Comparison of ENCODE assay signal across 17 cellular contexts in the genomic region with DNA sequence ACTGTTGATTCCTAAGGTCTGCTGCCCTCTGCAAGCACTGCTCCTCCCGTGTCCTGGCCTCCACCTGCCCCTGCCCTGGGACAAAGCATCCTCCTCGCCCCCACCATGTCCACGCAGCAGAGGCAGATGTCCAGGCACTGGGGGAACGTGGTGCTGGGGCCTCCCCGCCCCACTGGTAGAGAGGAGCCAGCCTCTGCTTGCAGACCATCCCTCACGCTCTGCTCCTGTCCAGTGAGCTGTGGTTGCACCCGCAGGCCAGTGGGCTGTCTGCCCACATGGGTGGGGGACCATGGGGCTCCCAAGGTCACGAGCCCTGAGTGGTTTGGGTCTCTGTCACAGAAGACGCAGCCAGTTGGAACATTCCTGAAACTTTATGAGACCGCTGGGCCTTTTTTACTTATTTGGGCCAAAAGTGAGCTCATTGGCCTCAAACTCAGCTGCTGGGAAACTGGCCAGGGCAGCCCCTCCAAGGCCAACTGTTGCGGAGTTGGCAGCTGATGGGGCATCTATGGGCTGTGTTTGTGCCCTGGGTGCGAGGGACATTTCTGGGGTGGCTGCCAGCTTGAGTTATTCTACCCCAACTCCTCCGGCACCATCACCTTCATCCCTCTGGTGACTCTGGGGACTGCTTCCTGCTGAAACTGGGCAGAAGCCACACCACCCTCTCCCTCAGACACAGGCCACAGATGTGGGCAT.
A peak's percentile ranks its signal among the peaks of the same experiment; 100 is the strongest.
DNase-seq lines count a peak whose midpoint lies in the region; ATAC-seq and TF ChIP-seq lines count a peak whose summit lies in the region.
"Had no signal": no experiment of that assay in that cellular context is flagged by ENCODE, and none has a peak within 500 bp of the region (broad histone marks: within the 10 kb centered on the region; RNA-seq: fewer than 3 reads in every experiment).

No MANE protein-coding gene starts in this region.

- POLR2A ChIA-PET in naive thymus-derived CD8-positive, alpha-beta T cell (lab: Charles Lee), result no interaction called here

- TF ChIP-seq CTCF in fibroblast of the aortic adventitia (IDR thresholded peaks at IDR 0.05; ENCODE audit: insufficient read depth, low read length), result no peak
- TF ChIP-seq CTCF in testis (IDR thresholded peaks at IDR 0.05), result no peak

- H2BK5ac ChIP-seq in neuronal stem cell (ENCODE audit: low read length), result no peak overlapping the region

- no peak overlapping the region for H4K8ac ChIP-seq in neuronal stem cell (ENCODE audit: low read depth, low read length)

- H3K36me3 Mint-ChIP-seq in naive thymus-derived CD8-positive, alpha-beta T cell, result peaks cover 0 to 13% (median 5%) of the 10 kb centered on the region in 3 donors

- peak overlapping the region; percentile 53 for H3K4ac ChIP-seq in neuronal stem cell (ENCODE audit: low read length)

- H3K4me3 Mint-ChIP-seq in naive thymus-derived CD8-positive, alpha-beta T cell, result no peak overlapping the region
- H3K4me3 Mint-ChIP-seq: HFFc6 had no signal

- no peaks in the 10 kb centered on the region for H3K4me1 ChIP-seq in neuronal stem cell (ENCODE audit: control insufficient read depth in 2 of 2, insufficient read depth in 1 of 2, low read depth in 1 of 2, low read length in 2 of 2)
- peaks cover 6% of the 10 kb centered on the region for H3K4me1 ChIP-seq in testis
- H3K4me1 ChIP-seq: Caco-2 had no signal

- H3K27me3 ChIP-seq in neuronal stem cell (ENCODE audit: control insufficient read depth in 3 of 3, insufficient read depth in 3 of 3, low read depth in 1 of 3, low read length in 3 of 3), result no peaks in the 10 kb centered on the region
- no peaks in the 10 kb centered on the region for H3K27me3 ChIP-seq in testis

- DNase-seq in fibroblast of the aortic adventitia (ENCODE audit: low read depth) (peak; percentile 21), neuronal stem cell (ENCODE audit: low spot score) (no peak), testis (peak; percentile 41)
- no peak for DNase-seq in naive thymus-derived CD8-positive, alpha-beta T cell
- DNase-seq: Caco-2, GOT3, HFFc6, Karpas-422, NCI-H1930, NCI-H2171, NCI-H446 treated with DMSO at 0.1 percent for 48 hours, NCI-H748 treated with DMSO at 0.1 percent for 48 hours had no signal

- H3K23ac ChIP-seq in neuronal stem cell (ENCODE audit: low read depth, low read length, poor library complexity), result peak overlapping the region; percentile 96

- H3K36me3 ChIP-seq in neuronal stem cell (replicated peaks in 1 of 2; ENCODE audit: control insufficient read depth in 2 of 2, insufficient read depth in 2 of 2, low read length in 2 of 2) (peaks cover 3 to 5% of the 10 kb centered on the region in 2 donors), testis (ENCODE audit: low read depth, missing control alignments) (no peaks in the 10 kb centered on the region)

- H3K27me3 Mint-ChIP-seq in naive thymus-derived CD8-positive, alpha-beta T cell, result no peaks in the 10 kb centered on the region

- H4K91ac ChIP-seq in neuronal stem cell (ENCODE audit: low read depth, low read length, poor library complexity), result no peak overlapping the region

- H3K4me2 ChIP-seq in neuronal stem cell (ENCODE audit: insufficient read depth, low read length, poor library complexity, severe bottlenecking), result no peak overlapping the region

- no peak overlapping the region for H2AFZ ChIP-seq in neuronal stem cell (ENCODE audit: low read length)

- H3K14ac ChIP-seq in neuronal stem cell (ENCODE audit: low read length), result peak overlapping the region; percentile 94

- no peaks in the 10 kb centered on the region for H3K79me1 ChIP-seq in neuronal stem cell (ENCODE audit: low read depth, low read length)

- H3K4me1 Mint-ChIP-seq in naive thymus-derived CD8-positive, alpha-beta T cell, result no peaks in the 10 kb centered on the region

- H2BK12ac ChIP-seq in neuronal stem cell (ENCODE audit: low read length), result peak overlapping the region; percentile 58

- ATAC-seq in GM18519 (IDR thresholded peaks at IDR 0.05; ENCODE audit: low FRiP score, unreplicated experiment), result no peak
- ATAC-seq in HG03280 (IDR thresholded peaks at IDR 0.05; ENCODE audit: unreplicated experiment), result no peak
- ATAC-seq in naive thymus-derived CD8-positive, alpha-beta T cell, result no peak
- ATAC-seq in HG02588 (IDR thresholded peaks at IDR 0.05; ENCODE audit: unreplicated experiment), result no peak
- ATAC-seq: GM12878 had no signal

- no peaks in the 10 kb centered on the region for H3K9me3 Mint-ChIP-seq in naive thymus-derived CD8-positive, alpha-beta T cell
- H3K9me3 Mint-ChIP-seq: HFFc6 had no signal

- intact Hi-C loops in testis (cut with DNase I; ENCODE audit: low total_unique reads), result no loop called here

- no peak overlapping the region for H3K27ac Mint-ChIP-seq in naive thymus-derived CD8-positive, alpha-beta T cell
- H3K27ac Mint-ChIP-seq: HFFc6 had no signal

- H2AK5ac ChIP-seq in neuronal stem cell (ENCODE audit: low read depth, low read length), result peak overlapping the region; percentile 45

- H3K4me3 ChIP-seq in fibroblast of the aortic adventitia (ENCODE audit: low read depth, low read length) (no peak overlapping the region), neuronal stem cell (ENCODE audit: low read length in 2 of 2) (peak overlapping the region in 1 of 2 donors; percentile 2), testis (no peak overlapping the region)
- H3K4me3 ChIP-seq: GM12878 had no signal

- peak overlapping the region; percentile 49 for H2BK15ac ChIP-seq in neuronal stem cell (ENCODE audit: low read length)

- no peak for TF ChIP-seq POLR2A in testis (IDR thresholded peaks at IDR 0.05)

- no peak overlapping the region for H2BK120ac ChIP-seq in neuronal stem cell (ENCODE audit: low read depth, low read length)

- H3K9ac ChIP-seq in neuronal stem cell (ENCODE audit: low read depth, low read length, poor library complexity), result peak overlapping the region; percentile 86

- H3K9me3 ChIP-seq in neuronal stem cell (replicated peaks in 1 of 2; ENCODE audit: control insufficient read depth in 2 of 2, insufficient read depth in 1 of 2, low read depth in 1 of 2, low read length in 2 of 2) (peaks cover 6 to 11% of the 10 kb centered on the region in 2 donors), testis (no peaks in the 10 kb centered on the region)

- peak overlapping the region; percentile 88 for H3K27ac ChIP-seq in angular gyrus (ENCODE audit: low read depth, low read length)
- no peak overlapping the region for H3K27ac ChIP-seq in neuronal stem cell (replicated peaks; ENCODE audit: low read length)
- no peak overlapping the region for H3K27ac ChIP-seq in testis

- H3K18ac ChIP-seq in neuronal stem cell (ENCODE audit: low read length), result peak overlapping the region; percentile 64

- WGBS in neuronal stem cell (ENCODE audit: extremely low coverage in 2 of 2, insufficient read length in 2 of 2, insufficient replicate concordance in 1 of 2), 2 donors, result no CpG with 5 or more reads among the region's 13 CpGs
- WGBS in testis, 2 donors, result 48 to 53% methylated on average over 4 to 13 of the region's 13 CpGs

Comparison
In these comparisons a context has a peak if more than half of its experiments do, and no peak if none do; other contexts are left out.
1. DNase-seq: peak in fibroblast of the aortic adventitia (single experiment) and testis (single experiment); none in neuronal stem cell (single experiment) and naive thymus-derived CD8-positive, alpha-beta T cell (0 of 10).